In the genomic region with DNA sequence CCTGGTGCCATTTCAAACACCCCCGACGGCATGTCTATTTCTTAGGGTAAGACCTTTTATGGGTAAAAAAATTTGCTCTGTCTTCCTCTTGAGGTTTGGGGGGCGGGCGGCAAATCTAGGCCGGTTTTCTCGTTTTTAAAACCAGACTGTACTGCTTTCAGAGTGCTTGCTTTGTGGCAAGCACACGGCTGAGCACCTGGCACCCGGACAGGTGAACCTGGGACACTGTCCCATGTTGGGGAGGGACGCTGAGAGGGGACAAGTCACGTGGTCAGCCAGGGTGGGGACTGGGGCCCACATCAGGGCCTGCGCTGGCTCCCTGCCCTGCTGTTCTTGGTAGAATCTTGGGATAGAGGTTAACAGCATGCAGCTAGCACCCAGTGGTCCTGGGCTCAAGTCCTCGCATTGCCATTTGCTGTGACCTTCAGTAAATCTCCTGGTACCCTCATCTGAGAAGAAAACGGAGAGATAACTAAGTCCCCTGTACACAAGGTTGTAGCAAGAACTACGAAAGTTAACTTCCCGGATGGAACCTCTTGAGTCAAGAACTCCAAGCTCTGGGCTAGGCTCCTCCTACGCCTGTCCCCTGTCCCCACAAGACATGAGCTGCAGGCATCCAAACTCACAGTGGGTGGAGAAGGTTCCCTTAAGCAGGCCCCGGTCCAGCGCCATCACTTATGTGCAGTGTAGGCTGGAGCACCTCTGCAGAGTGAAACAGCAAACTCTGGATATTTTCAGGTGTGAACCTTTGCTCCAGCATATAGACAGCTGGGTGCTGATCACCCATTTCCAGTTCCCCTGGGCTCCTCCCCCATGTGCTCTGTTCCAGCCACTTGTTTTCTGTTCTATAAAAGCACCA, we compare ENCODE assay signal across 1 cellular context.
A peak's percentile ranks its signal among the peaks of the same experiment; 100 is the strongest.
TF ChIP-seq lines count a peak whose summit lies in the region.

No MANE protein-coding gene starts in this region.

TF ChIP-seq in HepG2, 621 proteins besides CTCF, POLR2A, EP300 and RAD21:
- TF ChIP-seq SOX13 (IDR thresholded peaks at IDR 0.05) (no peak), SOX13 (CRISPR knock-in tag; conservative IDR thresholded peaks at IDR 0.05 in 1 of 2, IDR thresholded peaks at IDR 0.05 in 1 of 2) (no peak), ISX (CRISPR knock-in tag; conservative IDR thresholded peaks at IDR 0.05) (no peak), RAD51 (IDR thresholded peaks at IDR 0.05; ENCODE audit: borderline replicate concordance) (peak; percentile 63; the same call in 1 of the 2 replicates), ZNF30 (CRISPR knock-in tag; IDR thresholded peaks at IDR 0.05) (no peak), PITX1 (CRISPR knock-in tag; IDR thresholded peaks at IDR 0.05) (no peak), TEAD2 (CRISPR knock-in tag; IDR thresholded peaks at IDR 0.05) (no peak), ZNF337 (CRISPR knock-in tag; IDR thresholded peaks at IDR 0.05; ENCODE audit: borderline replicate concordance, low read depth) (no peak), EZH2 (conservative IDR thresholded peaks at IDR 0.05; ENCODE audit: low read depth, low read length) (0 out of 2 replicates have a peak, but pooled peaks have one; percentile 22), ZNF790 (CRISPR knock-in tag; IDR thresholded peaks at IDR 0.05; ENCODE audit: borderline replicate concordance) (no peak)
- TF ChIP-seq, protein P1, sequence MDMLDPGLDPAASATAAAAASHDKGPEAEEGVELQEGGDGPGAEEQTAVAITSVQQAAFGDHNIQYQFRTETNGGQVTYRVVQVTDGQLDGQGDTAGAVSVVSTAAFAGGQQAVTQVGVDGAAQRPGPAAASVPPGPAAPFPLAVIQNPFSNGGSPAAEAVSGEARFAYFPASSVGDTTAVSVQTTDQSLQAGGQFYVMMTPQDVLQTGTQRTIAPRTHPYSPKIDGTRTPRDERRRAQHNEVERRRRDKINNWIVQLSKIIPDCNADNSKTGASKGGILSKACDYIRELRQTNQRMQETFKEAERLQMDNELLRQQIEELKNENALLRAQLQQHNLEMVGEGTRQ (IDR thresholded peaks at IDR 0.05; ENCODE audit: low read depth, low read length), result peak; percentile 31; the same call in 1 of the 2 replicates
- TF ChIP-seq, protein P1 (CRISPR knock-in tag; IDR thresholded peaks at IDR 0.05; ENCODE audit: borderline replicate concordance), result no peak
- TF ChIP-seq, protein P2, sequence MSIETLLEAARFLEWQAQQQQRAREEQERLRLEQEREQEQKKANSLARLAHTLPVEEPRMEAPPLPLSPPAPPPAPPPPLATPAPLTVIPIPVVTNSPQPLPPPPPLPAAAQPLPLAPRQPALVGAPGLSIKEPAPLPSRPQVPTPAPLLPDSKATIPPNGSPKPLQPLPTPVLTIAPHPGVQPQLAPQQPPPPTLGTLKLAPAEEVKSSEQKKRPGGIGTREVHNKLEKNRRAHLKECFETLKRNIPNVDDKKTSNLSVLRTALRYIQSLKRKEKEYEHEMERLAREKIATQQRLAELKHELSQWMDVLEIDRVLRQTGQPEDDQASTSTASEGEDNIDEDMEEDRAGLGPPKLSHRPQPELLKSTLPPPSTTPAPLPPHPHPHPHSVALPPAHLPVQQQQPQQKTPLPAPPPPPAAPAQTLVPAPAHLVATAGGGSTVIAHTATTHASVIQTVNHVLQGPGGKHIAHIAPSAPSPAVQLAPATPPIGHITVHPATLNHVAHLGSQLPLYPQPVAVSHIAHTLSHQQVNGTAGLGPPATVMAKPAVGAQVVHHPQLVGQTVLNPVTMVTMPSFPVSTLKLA (IDR thresholded peaks at IDR 0.05), result 0 out of 2 replicates have a peak, but pooled peaks have one; percentile 25
